Comparison of ENCODE assay signal across 19 cellular contexts in genomic region chr3:53318522-53318921, GRCh38. TPM values are rescaled to one million over a fixed set of nuclear protein-coding genes. Genes with fewer than 3 reads are reported as not detected.
DNase-seq lines count a peak whose midpoint lies in the region; ATAC-seq, FAIRE-seq and TF ChIP-seq lines count a peak whose summit lies in the region.
"Had no signal": no experiment of that assay in that cellular context is flagged by ENCODE, and none has a peak within 500 bp of the region (broad histone marks: within the 10 kb centered on the region; RNA-seq: fewer than 3 reads in every experiment).

No MANE protein-coding gene starts in this region.

- H3K27ac ChIP-seq in GM23248 (peak overlapping the region; percentile 35), astrocyte (ENCODE audit: low read depth, low read length) (peak overlapping the region; percentile 11), aorta (ENCODE audit: low read depth in 1 of 2, low read length in 2 of 2) (peak overlapping the region in 1 of 2 donors; percentile 50)
- H3K27ac ChIP-seq: left lung, transverse colon had no signal

- peaks cover 18% of the 10 kb centered on the region; the same call in 1 of the 2 replicates for H3F3A ChIP-seq in GM23248 (ENCODE audit: insufficient read depth)

- no peak overlapping the region for H3K4me3 Mint-ChIP-seq in astrocyte (ENCODE audit: unreplicated experiment)
- H3K4me3 Mint-ChIP-seq: WTC11 had no signal

- 30 to 47% methylated on average over 3 of the region's 3 CpGs for WGBS in GM23248 (ENCODE audit: low coverage in 1 of 2, low lambda C conversion rate in 2 of 2, missing lambda C conversion rate in 2 of 2), 2 experiments
- 31% methylated on average over 3 of the region's 3 CpGs for WGBS in aorta, 2 donors

- H3K4me2 ChIP-seq in GM23248 (ENCODE audit: unreplicated experiment) (peak overlapping the region; percentile 48), astrocyte (ENCODE audit: low read length) (peak overlapping the region; percentile 8)

- TF ChIP-seq CTCF in astrocyte (IDR thresholded peaks at IDR 0.05; ENCODE audit: insufficient read depth, low read depth, low read length) (no peak), fibroblast of villous mesenchyme (IDR thresholded peaks at IDR 0.05; ENCODE audit: insufficient read depth, low read depth, low read length) (no peak)

- H3K4me1 Mint-ChIP-seq in astrocyte (ENCODE audit: low read depth, unreplicated experiment): no peaks in the 10 kb centered on the region
- H3K4me1 Mint-ChIP-seq: WTC11 had no signal

- H3K27ac Mint-ChIP-seq in astrocyte (ENCODE audit: unreplicated experiment): no peak overlapping the region
- H3K27ac Mint-ChIP-seq: activated T-helper 2 cell treated with anti-CD3 and anti-CD28 coated beads, Interferon-gamma antibody, Interleukin-2, Interleukin-4, amounts not matched to agents 10 μg/mL and 5 μg/mL and 100 μg/mL, durations not matched to agents 14 hours and 24 hours and 36 hours; WTC11 had no signal

- H3K4me3 ChIP-seq in GM23248: no peak overlapping the region
- no peak overlapping the region for H3K4me3 ChIP-seq in astrocyte (ENCODE audit: insufficient read depth, low read depth, low read length)
- H3K4me3 ChIP-seq in fibroblast of villous mesenchyme (ENCODE audit: low read depth, low read length): no peak overlapping the region
- no peak overlapping the region for H3K4me3 ChIP-seq in aorta (ENCODE audit: low read length in 2 of 2)
- H3K4me3 ChIP-seq: HAP-1, left lung, MG63, transverse colon had no signal

- H3K27me3 ChIP-seq in GM23248 (replicated peaks; ENCODE audit: insufficient read depth) (no peaks in the 10 kb centered on the region), astrocyte (ENCODE audit: insufficient read depth, low read length) (no peaks in the 10 kb centered on the region), aorta (ENCODE audit: control insufficient read depth in 1 of 2, insufficient read depth in 2 of 2, low read length in 1 of 2) (no peaks in the 10 kb centered on the region)
- H3K27me3 ChIP-seq: left lung, MG63, transverse colon had no signal

- FAIRE-seq in astrocyte (lab: Jason Lieb, UNC): peak; percentile 76
- FAIRE-seq: G401.6, small intestine had no signal

- H2AFZ ChIP-seq in GM23248: no peak overlapping the region
- no peak overlapping the region for H2AFZ ChIP-seq in astrocyte (ENCODE audit: low read depth, low read length)

- DNase-seq in GM23248 (peak; percentile 78), astrocyte (ENCODE audit: low read depth) (peak; percentile 53), fibroblast of villous mesenchyme (ENCODE audit: low read depth) (peak; percentile 56), aorta (no peak), SKM-1 treated with dmso at 0.1 percent for 144 hours (lab: John Stamatoyannopoulos, UW; ENCODE audit: unreplicated experiment) (no peak), GF-D8 (lab: John Stamatoyannopoulos, UW) (no peak)
- DNase-seq: amygdala, COR-L47, left lung, MG63, NCI-H1694, nucleus accumbens, small intestine, transverse colon had no signal

- H3K36me3 ChIP-seq in GM23248 (ENCODE audit: low read depth) (no peaks in the 10 kb centered on the region), astrocyte (ENCODE audit: insufficient read depth, low read length) (peaks cover 12% of the 10 kb centered on the region), aorta (ENCODE audit: control insufficient read depth in 1 of 2, insufficient read depth in 2 of 2, low read length in 1 of 2) (no peaks in the 10 kb centered on the region)

- ATAC-seq in aorta (ENCODE audit: low FRiP score): peak; percentile 54
- no peak for ATAC-seq in HG02840 (IDR thresholded peaks at IDR 0.05; ENCODE audit: low FRiP score, unreplicated experiment)
- ATAC-seq: left lung, WTC11 had no signal

- H3K9me3 Mint-ChIP-seq in astrocyte (ENCODE audit: unreplicated experiment): no peaks in the 10 kb centered on the region
- H3K9me3 Mint-ChIP-seq: activated T-helper 2 cell treated with anti-CD3 and anti-CD28 coated beads, Interferon-gamma antibody, Interleukin-2, Interleukin-4, amounts not matched to agents 10 μg/mL and 5 μg/mL and 100 μg/mL, durations not matched to agents 14 hours and 24 hours and 36 hours; WTC11 had no signal

- H3K9me2 ChIP-seq in GM23248 (ENCODE audit: insufficient read depth): no peaks in the 10 kb centered on the region

- H3K9me3 ChIP-seq in GM23248 (ENCODE audit: low read depth) (no peaks in the 10 kb centered on the region), astrocyte (ENCODE audit: insufficient read depth, low read depth, low read length) (no peaks in the 10 kb centered on the region), aorta (ENCODE audit: control insufficient read depth, low read length) (no peaks in the 10 kb centered on the region)
- H3K9me3 ChIP-seq: HAP-1, left lung, MG63, transverse colon had no signal

- no peaks in the 10 kb centered on the region for H3K27me3 Mint-ChIP-seq in astrocyte (ENCODE audit: low read depth, unreplicated experiment)

- H4K20me1 ChIP-seq in GM23248 (ENCODE audit: insufficient read depth) (no peaks in the 10 kb centered on the region), astrocyte (ENCODE audit: insufficient read depth, low read length) (peaks cover 21% of the 10 kb centered on the region)

- H3K79me2 ChIP-seq in GM23248 (ENCODE audit: insufficient read depth) (peaks cover 85% of the 10 kb centered on the region), astrocyte (ENCODE audit: insufficient read depth, low read length) (peaks cover 47% of the 10 kb centered on the region)

- intact Hi-C loops in aorta (cut with DNase I): no loop called here

- peaks cover 15% of the 10 kb centered on the region for H3K4me1 ChIP-seq in GM23248 (ENCODE audit: insufficient read depth)
- H3K4me1 ChIP-seq in astrocyte (ENCODE audit: insufficient read depth, low read length): peaks cover 8% of the 10 kb centered on the region
- H3K4me1 ChIP-seq in aorta (ENCODE audit: control insufficient read depth in 1 of 2, insufficient read depth in 2 of 2, low read length in 2 of 2): peaks cover 0 to 2% of the 10 kb centered on the region in 2 donors

- in situ Hi-C loops in GM23248 (cut with MboI): no loop called here

- peaks cover 13% of the 10 kb centered on the region for H3K36me3 Mint-ChIP-seq in astrocyte (ENCODE audit: low read depth, unreplicated experiment)

- 0 out of 2 replicates have a peak overlapping the region, but pooled peaks have one; percentile 23 for H3K9ac ChIP-seq in GM23248
- no peak overlapping the region for H3K9ac ChIP-seq in astrocyte (ENCODE audit: low read length)

RNA-seq across cellular contexts. Expression of gene DCP1A, which starts 28.8 kb away (rescaled TPM):
- 10.6 and 13.1 TPM in 2 replicates for total RNA-seq in GM23248 (2014; rRNA removed; shearing (Covaris generic))
- polyA plus RNA-seq in GM23248 (2016; fragmentation: Nextera tagmentation; extraction: Ambion mirVana): 27.2 and 30.2 TPM in 2 replicates
- total RNA-seq in astrocyte: 24.9 and 25.0 TPM in 2 replicates
- total RNA-seq in fibroblast of villous mesenchyme: 12.9 and 19.9 TPM in 2 replicates
- 10 to 100 TPM; 26.8 to 27.0 TPM for total RNA-seq in aorta
- 1 to 10 TPM; 2.5 to 8.4 TPM for polyA plus RNA-seq in aorta

Comparison
In these comparisons a context has a peak if more than half of its experiments do, and no peak if none do; other contexts are left out.
1. DNase-seq: peak in GM23248 (single experiment), astrocyte (single experiment) and fibroblast of villous mesenchyme (single experiment); none in aorta (0 of 2), SKM-1 treated with dmso at 0.1 percent for 144 hours (single experiment) and GF-D8 (single experiment).